1 cellular context compared by ENCODE assay signal in genomic region chr1:41423511-41424191, GRCh38.
TF ChIP-seq lines count a peak whose summit lies in the region.

No MANE protein-coding gene starts in this region.

TF ChIP-seq in HepG2, 621 proteins besides CTCF, POLR2A, EP300 and RAD21 (continued from another document):
- TF ChIP-seq ZBTB33 (CRISPR knock-in tag; IDR thresholded peaks at IDR 0.05) = peak; percentile 94
- TF ChIP-seq PATZ1 (CRISPR knock-in tag; IDR thresholded peaks at IDR 0.05) = 0 out of 2 replicates have a peak, but pooled peaks have one; percentile 15
